Comparison of ENCODE assay signal across 5 cellular contexts in the genomic region with DNA sequence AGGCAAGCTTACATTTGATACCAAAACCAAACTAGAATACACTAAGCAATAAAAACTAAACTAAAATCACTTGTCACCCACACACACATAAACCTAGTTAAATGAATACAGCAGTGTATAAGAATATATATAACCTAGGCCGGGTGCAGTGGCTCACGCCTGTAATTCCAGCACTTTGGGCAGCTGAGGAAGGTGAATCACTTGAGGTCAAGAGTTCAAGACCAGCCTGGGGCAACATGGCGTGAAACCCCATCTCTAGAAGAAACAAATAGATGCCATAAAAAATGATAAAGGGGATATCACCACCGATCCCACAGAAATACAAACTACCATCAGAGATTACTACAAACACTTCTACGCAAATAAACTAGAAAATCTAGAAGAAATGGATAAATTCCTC. TPM values are rescaled to one million over a fixed set of nuclear protein-coding genes. Genes with fewer than 3 reads are reported as not detected.
"Had no signal": no experiment of that assay in that cellular context is flagged by ENCODE, and none has a peak within 500 bp of the region (broad histone marks: within the 10 kb centered on the region; RNA-seq: fewer than 3 reads in every experiment).

No MANE protein-coding gene starts in this region.

RNA-seq across cellular contexts. Expression of a gene that starts 25.3 kb away (rescaled TPM):
- total RNA-seq: HepG2, HT-29, IMR-90, Right ventricle myocardium inferior, SJCRH30 had no signal
- polyA plus RNA-seq: HepG2, IMR-90 had no signal

RNA-seq across cellular contexts. Expression of a gene that starts 35.6 kb away (rescaled TPM):
- total RNA-seq: HepG2, HT-29, IMR-90, Right ventricle myocardium inferior, SJCRH30 had no signal
- polyA plus RNA-seq: HepG2, IMR-90 had no signal

RNA-seq across cellular contexts. Expression of a gene that starts 40.9 kb away (rescaled TPM):
- total RNA-seq: HepG2, HT-29, IMR-90, Right ventricle myocardium inferior, SJCRH30 had no signal
- polyA plus RNA-seq: HepG2, IMR-90 had no signal
